14 cellular contexts compared by ENCODE assay signal in genomic region chr2:221426929-221427328, GRCh38.
DNase-seq lines count a peak whose midpoint lies in the region; ATAC-seq, FAIRE-seq and TF ChIP-seq lines count a peak whose summit lies in the region.
"Had no signal": no experiment of that assay in that cellular context is flagged by ENCODE, and none has a peak within 500 bp of the region (broad histone marks: within the 10 kb centered on the region; RNA-seq: fewer than 3 reads in every experiment).

No MANE protein-coding gene starts in this region.

- no peak for FAIRE-seq in D721Med (lab: Jason Lieb, UNC)
- FAIRE-seq: K562 had no signal

- DNase-seq in DMS 273 (lab: John Stamatoyannopoulos, UW; ENCODE audit: unreplicated experiment): peak; percentile 24
- no peak for DNase-seq in DMS 273 treated with DMSO at 0.1 percent for 48 hours (lab: John Stamatoyannopoulos, UW)
- DNase-seq in anterior cingulate cortex (lab: John Stamatoyannopoulos, UW): peak in 33 of 58 donors; percentile 4 to 74 (median 34)
- peak; percentile 25 for DNase-seq in inferior parietal cortex (ENCODE audit: extremely low spot score)
- peak; percentile 46 for DNase-seq in putamen (ENCODE audit: low spot score)
- no peak for DNase-seq in D721Med (ENCODE audit: insufficient read length, low spot score)
- no peak for DNase-seq in activated CD4-positive, alpha-beta T cell treated with anti-CD3 and anti-CD28 coated beads for 1 hour
- DNase-seq: AML-193, HCEC 1CT, NCI-H1105, NCI-H2081, PC-3 had no signal

- ATAC-seq in GM18868 (IDR thresholded peaks at IDR 0.05; ENCODE audit: unreplicated experiment): no peak
- ATAC-seq: K562, PC-3 had no signal

- TF ChIP-seq CTCF in D721Med (IDR thresholded peaks at IDR 0.05; ENCODE audit: insufficient read depth, missing control alignments): no peak

Comparison
In these comparisons a context has a peak if more than half of its experiments do, and no peak if none do; other contexts are left out.
1. DNase-seq: peak in DMS 273 (single experiment), anterior cingulate cortex (33 of 58), inferior parietal cortex (single experiment) and putamen (single experiment); none in DMS 273 treated with DMSO at 0.1 percent for 48 hours (single experiment), D721Med (single experiment) and activated CD4-positive, alpha-beta T cell treated with anti-CD3 and anti-CD28 coated beads for 1 hour (single experiment).